8 cellular contexts compared by ENCODE assay signal in genomic region chr11:36376888-36377758, GRCh38.
A peak's percentile ranks its signal among the peaks of the same experiment; 100 is the strongest.
DNase-seq lines count a peak whose midpoint lies in the region; ATAC-seq and TF ChIP-seq lines count a peak whose summit lies in the region.

No MANE protein-coding gene starts in this region.

- intact Hi-C loops in right cardiac atrium (cut with DNase I) (no loop called here), psoas muscle (cut with DNase I) (loop anchor here in 1 of 2 donors (5.0 kb wide), 1 partner anchor 115 kb away; no protein-coding TSS in a partner anchor)

- TF ChIP-seq CTCF in psoas muscle (IDR thresholded peaks at IDR 0.05): peak; percentile 50

- CTCF ChIA-PET in HEK293T (lab: Yijun Ruan, JAX): interaction anchor here (0.6 to 1.9 kb wide), 3 partner anchors 44 to 76 kb away, joined by 3 to 5 read pairs (median 3); no protein-coding TSS in a partner anchor

- H3K4me1 ChIP-seq in adipocyte (ENCODE audit: control insufficient read depth, insufficient read depth, low read length) (peaks cover 12% of the 10 kb centered on the region), right cardiac atrium (ENCODE audit: control insufficient read depth, insufficient read depth, low read length) (no peaks in the 10 kb centered on the region), psoas muscle (peaks cover 5% of the 10 kb centered on the region)

- in situ Hi-C loops in G401 (cut with HindIII; ENCODE audit: low sequenced_read_pairs): no loop called here

- WGBS in right cardiac atrium: under 1% methylated on average over 68 of the region's 68 CpGs
- 0 to 1% (median 1%) methylated on average over 63 to 68 of the region's 68 CpGs for WGBS in psoas muscle, 3 donors

- H3K9ac ChIP-seq in adipocyte (ENCODE audit: low read length): peak overlapping the region; percentile 67

- no peaks in the 10 kb centered on the region for H3K9me3 ChIP-seq in adipocyte (ENCODE audit: control insufficient read depth, low read length)
- no peaks in the 10 kb centered on the region for H3K9me3 ChIP-seq in right cardiac atrium (ENCODE audit: control insufficient read depth, low read length)
- no peaks in the 10 kb centered on the region for H3K9me3 ChIP-seq in psoas muscle

- DNase-seq in DMS114 treated with DMSO at 0.1 percent for 48 hours (lab: John Stamatoyannopoulos, UW; ENCODE audit: unreplicated experiment) (peak; percentile 46), HEK293T (ENCODE audit: extremely low spot score) (peak; percentile 71), RPMI8226 (peak; percentile 85), adipocyte (ENCODE audit: low read depth) (peak; percentile 83), right cardiac atrium (peak; percentile 66 to 84 (median 81)), psoas muscle (peak; percentile 65 to 78), G401 (ENCODE audit: low spot score) (no peak), GM19238 (ENCODE audit: insufficient read length, low spot score) (no peak)

- POLR2A ChIA-PET in HEK293T (lab: Yijun Ruan, JAX): no interaction called here

- no peak overlapping the region for H3K27ac ChIP-seq in right cardiac atrium (ENCODE audit: low read length)
- no peak overlapping the region for H3K27ac ChIP-seq in psoas muscle

- ATAC-seq in right cardiac atrium (peak; percentile 81 to 93), psoas muscle (peak; percentile 92 to 95 (median 94))

- H3K4me3 ChIP-seq in adipocyte (ENCODE audit: low read length) (peak overlapping the region; percentile 85), right cardiac atrium (ENCODE audit: low read length) (peak overlapping the region; percentile 33), psoas muscle (peak overlapping the region; percentile 70)

- peaks cover 15% of the 10 kb centered on the region for H3K27me3 ChIP-seq in adipocyte (replicated peaks; ENCODE audit: control insufficient read depth, insufficient read depth, low read length)
- H3K27me3 ChIP-seq in right cardiac atrium (ENCODE audit: control insufficient read depth, insufficient read depth): no peaks in the 10 kb centered on the region
- H3K27me3 ChIP-seq in psoas muscle (ENCODE audit: insufficient read depth in 3 of 3, low read length in 2 of 3): peaks cover 0 to 21% (median 11%) of the 10 kb centered on the region in 3 donors

- no peaks in the 10 kb centered on the region for H3K36me3 ChIP-seq in adipocyte (ENCODE audit: control insufficient read depth, insufficient read depth, low read length, severe bottlenecking)
- no peaks in the 10 kb centered on the region for H3K36me3 ChIP-seq in psoas muscle (ENCODE audit: insufficient read depth in 1 of 2, low read depth in 1 of 2)

TF ChIP-seq in HEK293T, 16 proteins besides CTCF, POLR2A, EP300 and RAD21:
- TF ChIP-seq L3MBTL2 (conservative IDR thresholded peaks at IDR 0.05) (peak; percentile 88), FOXM1 (IDR thresholded peaks at IDR 0.05; ENCODE audit: borderline replicate concordance) (no peak), SP1 (IDR thresholded peaks at IDR 0.05) (no peak), CTBP1 (IDR thresholded peaks at IDR 0.05; ENCODE audit: borderline replicate concordance) (no peak), HDGF (IDR thresholded peaks at IDR 0.05; ENCODE audit: borderline replicate concordance) (no peak), PKNOX1 (IDR thresholded peaks at IDR 0.05) (no peak), NFRKB (IDR thresholded peaks at IDR 0.05) (no peak), ARNT (IDR thresholded peaks at IDR 0.05) (no peak), FOXK2 (IDR thresholded peaks at IDR 0.05) (no peak)
TF ChIP-seq in HEK293T: peak in this region for 1.

Comparison
In these comparisons a context has a peak if more than half of its experiments do, and no peak if none do; other contexts are left out.
1. DNase-seq: peak in DMS114 treated with DMSO at 0.1 percent for 48 hours (single experiment), HEK293T (single experiment), RPMI8226 (single experiment), adipocyte (single experiment), right cardiac atrium (3 of 3) and psoas muscle (2 of 2); none in G401 (single experiment) and GM19238 (single experiment).
2. H3K4me3 ChIP-seq: peak in every context shown above with its lines; median percentile 85 in adipocyte; 70 in psoas muscle; 33 in right cardiac atrium.